9 cellular contexts compared by ENCODE assay signal in genomic region chr14:89720741-89721315, GRCh38.
DNase-seq lines count a peak whose midpoint lies in the region; ATAC-seq and TF ChIP-seq lines count a peak whose summit lies in the region.
"Had no signal": no experiment of that assay in that cellular context is flagged by ENCODE, and none has a peak within 500 bp of the region (broad histone marks: within the 10 kb centered on the region; RNA-seq: fewer than 3 reads in every experiment).

No MANE protein-coding gene starts in this region.

- no peaks in the 10 kb centered on the region for H3K79me2 ChIP-seq in hepatocyte

- peaks cover 0 to 6% (median 1%) of the 10 kb centered on the region in 3 donors for H3K27me3 Mint-ChIP-seq in CD14-positive monocyte (ENCODE audit: low read depth in 3 of 3)

- DNase-seq in CD14-positive monocyte (ENCODE audit: low spot score) (peak; percentile 77), KG1 (lab: John Stamatoyannopoulos, UW) (peak; percentile 96), heart left ventricle (peak; percentile 30 to 66 (median 42)), D341Med (ENCODE audit: low spot score) (no peak), hepatocyte (ENCODE audit: low spot score) (no peak)
- peak; percentile 38 to 39 for DNase-seq in activated CD8-positive, alpha-beta memory T cell treated with anti-CD3 and anti-CD28 coated beads for 4 hours (ENCODE audit: low read depth in 2 of 2)
- peak in 2 of 3 experiments; percentile 27 to 45 for DNase-seq in stimulated activated CD4-positive, alpha-beta T cell treated with anti-CD3 and anti-CD28 coated beads, TNF-alpha, amount 100 ng/mL, for 4 hours (ENCODE audit: low read depth in 3 of 3)

- TF ChIP-seq CTCF in CD14-positive monocyte (IDR thresholded peaks at IDR 0.05) (no peak), heart left ventricle (IDR thresholded peaks at IDR 0.05) (no peak), hepatocyte (IDR thresholded peaks at IDR 0.05; ENCODE audit: poor library complexity) (no peak)

- peak overlapping the region; percentile 48 to 80 for H3K4me3 Mint-ChIP-seq in CD14-positive monocyte

- H3K9me3 ChIP-seq in heart left ventricle = no peaks in the 10 kb centered on the region
- H3K9me3 ChIP-seq in hepatocyte (ENCODE audit: low read depth) = no peaks in the 10 kb centered on the region

- H3K27ac ChIP-seq in heart left ventricle (peak overlapping the region in 4 of 12 donors; percentile 24 to 93 (median 43)), hepatocyte (no peak overlapping the region)
- H3K27ac ChIP-seq: C4-2B had no signal

- no peak for TF ChIP-seq POLR2A in heart left ventricle (IDR thresholded peaks at IDR 0.05)

- peaks cover 0 to 12% (median 3%) of the 10 kb centered on the region in 7 donors for H3K9me3 Mint-ChIP-seq in CD14-positive monocyte

- WGBS in heart left ventricle, 4 donors = 52 to 64% (median 58%) methylated on average over 7 of the region's 7 CpGs
- WGBS in hepatocyte (ENCODE audit: low lambda C conversion rate, missing lambda C conversion rate) = 67% methylated on average over 7 of the region's 7 CpGs

- H3K36me3 ChIP-seq in heart left ventricle (no peaks in the 10 kb centered on the region), hepatocyte (replicated peaks; ENCODE audit: insufficient read depth, low read depth) (no peaks in the 10 kb centered on the region)

- peaks cover 78% of the 10 kb centered on the region for H3K4me1 Mint-ChIP-seq in CD14-positive monocyte

- no peaks in the 10 kb centered on the region for H3K36me3 Mint-ChIP-seq in CD14-positive monocyte

- H3K4me2 ChIP-seq in hepatocyte = no peak overlapping the region

- intact Hi-C loops in CD14-positive monocyte (cut with micrococcal nuclease) (no loop called here), heart left ventricle (cut with DNase I) (no loop called here)

- no peaks in the 10 kb centered on the region for H3K9me2 ChIP-seq in hepatocyte (replicated peaks; ENCODE audit: insufficient read depth)

- H3K4me1 ChIP-seq in heart left ventricle (peaks cover 0 to 72% (median 0%) of the 10 kb centered on the region in 12 donors), hepatocyte (ENCODE audit: insufficient read depth) (peaks cover 9% of the 10 kb centered on the region)

- ATAC-seq in GM21447 (IDR thresholded peaks at IDR 0.05; ENCODE audit: unreplicated experiment) = peak; percentile 79
- ATAC-seq in heart left ventricle = peak in 3 of 4 donors; percentile 67 to 87 (median 80)

- H3K27me3 ChIP-seq in heart left ventricle (no peaks in the 10 kb centered on the region), hepatocyte (no peaks in the 10 kb centered on the region)

- peak overlapping the region; percentile 91 to 99 (median 98) for H3K27ac Mint-ChIP-seq in CD14-positive monocyte

- H4K20me1 ChIP-seq in hepatocyte (ENCODE audit: insufficient read depth, poor library complexity, severe bottlenecking) = no peaks in the 10 kb centered on the region

- no peak overlapping the region for H2AFZ ChIP-seq in hepatocyte

- H3K4me3 ChIP-seq in heart left ventricle (peak overlapping the region in 1 of 12 donors; percentile 15), hepatocyte (no peak overlapping the region)

Comparison
In these comparisons a context has a peak if more than half of its experiments do, and no peak if none do; other contexts are left out.
1. DNase-seq: peak in CD14-positive monocyte (single experiment), KG1 (single experiment), activated CD8-positive, alpha-beta memory T cell treated with anti-CD3 and anti-CD28 coated beads for 4 hours (2 of 2), heart left ventricle (5 of 5) and stimulated activated CD4-positive, alpha-beta T cell treated with anti-CD3 and anti-CD28 coated beads, TNF-alpha, amount 100 ng/mL, for 4 hours (2 of 3); none in D341Med (single experiment) and hepatocyte (single experiment).